In the genomic region with DNA sequence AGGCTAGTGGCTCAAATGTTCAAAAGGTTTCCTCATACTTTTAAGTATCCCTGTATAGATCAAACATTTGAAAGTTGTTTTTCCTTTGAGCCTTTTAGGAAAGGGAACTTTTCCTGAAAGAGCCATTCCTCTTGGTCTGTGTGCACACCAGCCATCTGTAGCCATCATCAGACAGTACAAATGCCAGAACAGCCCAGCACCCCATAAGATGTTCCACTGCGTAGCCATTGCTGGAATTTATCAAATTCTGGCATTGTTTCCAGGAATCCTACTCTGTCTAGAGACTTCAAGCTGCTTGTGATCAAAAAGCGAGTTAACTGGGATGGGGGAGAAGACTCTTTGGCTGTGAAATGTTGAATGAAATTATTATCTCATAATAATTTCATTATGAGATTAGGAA, we compare ENCODE assay signal across 25 cellular contexts.
A peak's percentile ranks its signal among the peaks of the same experiment; 100 is the strongest.
DNase-seq lines count a peak whose midpoint lies in the region; ATAC-seq and TF ChIP-seq lines count a peak whose summit lies in the region.
"Had no signal": no experiment of that assay in that cellular context is flagged by ENCODE, and none has a peak within 500 bp of the region (broad histone marks: within the 10 kb centered on the region; RNA-seq: fewer than 3 reads in every experiment).

No MANE protein-coding gene starts in this region.

- no peak overlapping the region for H3K4me3 ChIP-seq in uterus
- H3K4me3 ChIP-seq: colonic mucosa, thoracic aorta, vagina had no signal

- H3K36me3 ChIP-seq in uterus, result no peaks in the 10 kb centered on the region
- H3K36me3 ChIP-seq: colonic mucosa, thoracic aorta, vagina, WERI-Rb-1 had no signal

- H3K4me1 ChIP-seq in uterus, result no peaks in the 10 kb centered on the region

- no peak for TF ChIP-seq POLR2A in uterus (IDR thresholded peaks at IDR 0.05)

- TF ChIP-seq CTCF in uterus (IDR thresholded peaks at IDR 0.05), result no peak

- DNase-seq in left ventricle myocardium superior (no peak), Right ventricle myocardium inferior (ENCODE audit: missing footprints) (no peak), fibroblast of gingiva (ENCODE audit: low read depth) (peak; percentile 47), mucosa of gallbladder (ENCODE audit: low spot score) (peak; percentile 31), uterus (no peak), NCI-H146 (lab: John Stamatoyannopoulos, UW) (no peak), medulla oblongata (ENCODE audit: extremely low spot score) (no peak)
- DNase-seq: activated CD4-positive, alpha-beta T cell treated with anti-CD3 and anti-CD28 coated beads for 4 hours; activated CD8-positive, alpha-beta memory T cell treated with anti-CD3 and anti-CD28 coated beads for 24 hours; activated effector memory CD4-positive, alpha-beta T cell treated with Interleukin-2 at 50 U/mL for 16 hours; CD8-positive, alpha-beta T cell; colonic mucosa; effector CD8-positive, alpha-beta T cell; HCEC 1CT; hippocampal formation; MM.1S; NCI-H446 treated with DMSO at 0.1 percent for 48 hours; NCI-H774; posterior cingulate gyrus; right cardiac atrium; stimulated activated naive CD8-positive, alpha-beta T cell treated with anti-CD3 and anti-CD28 coated beads, Interleukin-15, amount 100 ng/mL, for 72 hours; WERI-Rb-1 had no signal

- intact Hi-C loops in left ventricle myocardium superior (cut with micrococcal nuclease) (no loop called here), Right ventricle myocardium inferior (cut with DNase I) (no loop called here), uterus (cut with DNase I; ENCODE audit: low total_unique reads) (no loop called here)

- ATAC-seq in left ventricle myocardium superior, result peak; percentile 34
- no peak for ATAC-seq in Right ventricle myocardium inferior
- ATAC-seq in GM18870 (IDR thresholded peaks at IDR 0.05; ENCODE audit: unreplicated experiment), result no peak
- ATAC-seq: CD8-positive, alpha-beta T cell; right cardiac atrium; stimulated activated naive CD8-positive, alpha-beta T cell treated with anti-CD3 and anti-CD28 coated beads, Interleukin-15, amount 100 ng/mL, for 72 hours had no signal

- no peaks in the 10 kb centered on the region for H3K27me3 ChIP-seq in uterus
- H3K27me3 ChIP-seq: colonic mucosa, vagina had no signal

- H3K27ac ChIP-seq in uterus, result peak overlapping the region; percentile 39 to 45
- H3K27ac ChIP-seq: colonic mucosa, thoracic aorta, vagina had no signal

- H3K9me3 ChIP-seq in uterus, result no peaks in the 10 kb centered on the region
- H3K9me3 ChIP-seq: colonic mucosa, thoracic aorta, vagina had no signal

Comparison
In these comparisons a context has a peak if more than half of its experiments do, and no peak if none do; other contexts are left out.
1. DNase-seq: peak in fibroblast of gingiva (single experiment) and mucosa of gallbladder (single experiment); none in left ventricle myocardium superior (single experiment), Right ventricle myocardium inferior (single experiment), uterus (0 of 2), NCI-H146 (single experiment) and medulla oblongata (single experiment).